In genomic region chr13:106484084-106484754, GRCh38 we compare ENCODE assay signal across 23 cellular contexts. TPM values are rescaled to one million over a fixed set of nuclear protein-coding genes. Genes with fewer than 3 reads are reported as not detected.
DNase-seq lines count a peak whose midpoint lies in the region; ATAC-seq and TF ChIP-seq lines count a peak whose summit lies in the region.
"Had no signal": no experiment of that assay in that cellular context is flagged by ENCODE, and none has a peak within 500 bp of the region (broad histone marks: within the 10 kb centered on the region; RNA-seq: fewer than 3 reads in every experiment).

No MANE protein-coding gene starts in this region.

- no peak overlapping the region for H3K4me3 Mint-ChIP-seq in MCF 10A (ENCODE audit: unreplicated experiment)
- H3K4me3 Mint-ChIP-seq in activated naive CD4-positive, alpha-beta T cell treated with anti-CD3 and anti-CD28 coated beads, Interleukin-2, amount 10 ng/mL, durations not matched to agents 7 days and 5 days = no peak overlapping the region
- H3K4me3 Mint-ChIP-seq: activated T-helper 17 cell treated with anti-CD3 and anti-CD28 coated beads, Interleukin-2, amount 50 U/mL, for 72 hours; central memory CD8-positive, alpha-beta T cell had no signal

- H3K4me3 ChIP-seq in breast epithelium (peak overlapping the region in 2 of 3 donors; percentile 20 to 22), ovary (peak overlapping the region; percentile 19), uterus (peak overlapping the region in 1 of 2 donors; percentile 10)
- H3K4me3 ChIP-seq: suprapubic skin had no signal

- no peak overlapping the region for H3K27ac Mint-ChIP-seq in MCF 10A (ENCODE audit: low read depth, unreplicated experiment)
- no peak overlapping the region for H3K27ac Mint-ChIP-seq in activated naive CD4-positive, alpha-beta T cell treated with anti-CD3 and anti-CD28 coated beads, Interleukin-2, amount 10 ng/mL, durations not matched to agents 7 days and 5 days
- H3K27ac Mint-ChIP-seq: activated T-helper 17 cell treated with anti-CD3 and anti-CD28 coated beads, Interleukin-2, amount 50 U/mL, for 72 hours had no signal

- peaks cover 3% of the 10 kb centered on the region for H3K4me1 Mint-ChIP-seq in MCF 10A (ENCODE audit: insufficient read depth, unreplicated experiment)
- H3K4me1 Mint-ChIP-seq in activated naive CD4-positive, alpha-beta T cell treated with anti-CD3 and anti-CD28 coated beads, Interleukin-2, amount 10 ng/mL, durations not matched to agents 7 days and 5 days = no peaks in the 10 kb centered on the region
- H3K4me1 Mint-ChIP-seq: activated T-helper 17 cell treated with anti-CD3 and anti-CD28 coated beads, Interleukin-2, amount 50 U/mL, for 72 hours; central memory CD8-positive, alpha-beta T cell had no signal

- H3K9me3 ChIP-seq in breast epithelium = no peaks in the 10 kb centered on the region
- H3K9me3 ChIP-seq in ovary = no peaks in the 10 kb centered on the region
- H3K9me3 ChIP-seq in uterus = no peaks in the 10 kb centered on the region
- H3K9me3 ChIP-seq: BE2C, suprapubic skin had no signal

- no peaks in the 10 kb centered on the region for H3K36me3 ChIP-seq in breast epithelium
- H3K36me3 ChIP-seq in ovary = no peaks in the 10 kb centered on the region
- no peaks in the 10 kb centered on the region for H3K36me3 ChIP-seq in uterus
- H3K36me3 ChIP-seq: BE2C, suprapubic skin had no signal

- peaks cover 9% of the 10 kb centered on the region for H3K36me3 Mint-ChIP-seq in MCF 10A (ENCODE audit: insufficient read depth, unreplicated experiment)
- no peaks in the 10 kb centered on the region for H3K36me3 Mint-ChIP-seq in activated naive CD4-positive, alpha-beta T cell treated with anti-CD3 and anti-CD28 coated beads, Interleukin-2, amount 10 ng/mL, durations not matched to agents 7 days and 5 days

- BruUV-seq in MCF 10A (replicated peaks; lab: Mats Ljungman, UMichigan) = no TSS peak

- ATAC-seq in left cardiac atrium = peak; percentile 36 to 76
- ATAC-seq in HG03354 (IDR thresholded peaks at IDR 0.05; ENCODE audit: poor library complexity, severe bottlenecking, unreplicated experiment) = no peak
- ATAC-seq: activated T-helper 17 cell treated with anti-CD3 and anti-CD28 coated beads, Interleukin-2, amount 50 U/mL, for 72 hours had no signal

- WGBS in ovary, 3 donors = 20 to 25% (median 24%) methylated on average over 13 of the region's 13 CpGs

- POLR2A ChIA-PET in MCF 10A (lab: Yijun Ruan, JAX) = interaction anchor here (0.6 to 0.9 kb wide), 2 partner anchors 14 to 564 kb away, joined by 3 read pairs; no protein-coding TSS in a partner anchor

- H3K9me3 Mint-ChIP-seq in MCF 10A (ENCODE audit: unreplicated experiment) = no peaks in the 10 kb centered on the region
- H3K9me3 Mint-ChIP-seq in activated naive CD4-positive, alpha-beta T cell treated with anti-CD3 and anti-CD28 coated beads, Interleukin-2, amount 10 ng/mL, durations not matched to agents 7 days and 5 days = no peaks in the 10 kb centered on the region
- H3K9me3 Mint-ChIP-seq: activated T-helper 17 cell treated with anti-CD3 and anti-CD28 coated beads, Interleukin-2, amount 50 U/mL, for 72 hours had no signal

- intact Hi-C loops in breast epithelium (cut with DNase I; ENCODE audit: low total_unique reads) = no loop called here
- intact Hi-C loops in MCF 10A (cut with micrococcal nuclease) = no loop called here
- intact Hi-C loops in left cardiac atrium (cut with DNase I) = no loop called here
- intact Hi-C loops in ovary (cut with DNase I) = no loop called here
- intact Hi-C loops in uterus (cut with DNase I; ENCODE audit: low total_unique reads) = no loop called here

- TF ChIP-seq CTCF in breast epithelium (IDR thresholded peaks at IDR 0.05) = no peak
- TF ChIP-seq CTCF in MCF 10A (IDR thresholded peaks at IDR 0.05; ENCODE audit: unreplicated experiment) = no peak
- no peak for TF ChIP-seq CTCF in ovary (IDR thresholded peaks at IDR 0.05)
- TF ChIP-seq CTCF in uterus (IDR thresholded peaks at IDR 0.05) = no peak

- DNase-seq in breast epithelium (ENCODE audit: low spot score in 2 of 2) = no peak
- no peak for DNase-seq in MCF 10A (ENCODE audit: unreplicated experiment)
- no peak for DNase-seq in left cardiac atrium
- peak in 1 of 5 donors; percentile 21 for DNase-seq in ovary
- no peak for DNase-seq in uterus
- no peak for DNase-seq in activated T-cell treated with anti-CD3 and anti-CD28 coated beads for 4 hours
- no peak for DNase-seq in activated naive CD4-positive, alpha-beta T cell treated with anti-CD3 and anti-CD28 coated beads, Interleukin-2, amount 10 ng/mL, durations not matched to agents 7 days and 5 days
- DNase-seq: activated CD4-positive, CD25-positive, alpha-beta regulatory T cell; BE2C; Calu3; GOT3; NCI-H2081 treated with DMSO at 0.1 percent for 48 hours; NCI-H526 treated with DMSO at 0.1 percent for 48 hours; retina; SIG-M5; stimulated activated CD4-positive, alpha-beta T cell treated with anti-CD3 and anti-CD28 coated beads, Interleukin-2, amount 100 ng/mL, for 24 hours; T-helper 2 cell had no signal

- CTCF ChIA-PET in MCF 10A (lab: Yijun Ruan, JAX) = no interaction called here
- CTCF ChIA-PET in activated naive CD4-positive, alpha-beta T cell treated with anti-CD3 and anti-CD28 coated beads, Interleukin-2, amount 10 ng/mL, durations not matched to agents 7 days and 5 days (lab: Charles Lee) = no interaction called here

- no peak overlapping the region for H3K27ac ChIP-seq in breast epithelium
- no peak overlapping the region for H3K27ac ChIP-seq in ovary
- H3K27ac ChIP-seq in uterus = peak overlapping the region; percentile 62 to 75
- H3K27ac ChIP-seq: 22Rv1, HL-60, suprapubic skin had no signal

- H3K4me1 ChIP-seq in breast epithelium = no peaks in the 10 kb centered on the region
- no peaks in the 10 kb centered on the region for H3K4me1 ChIP-seq in ovary (ENCODE audit: insufficient read depth)
- H3K4me1 ChIP-seq in uterus = peaks cover 0 to 9% of the 10 kb centered on the region in 2 donors
- H3K4me1 ChIP-seq: BE2C had no signal

- no peaks in the 10 kb centered on the region for H3K27me3 Mint-ChIP-seq in MCF 10A (ENCODE audit: insufficient read depth, unreplicated experiment)
- peaks cover 34% of the 10 kb centered on the region for H3K27me3 Mint-ChIP-seq in activated naive CD4-positive, alpha-beta T cell treated with anti-CD3 and anti-CD28 coated beads, Interleukin-2, amount 10 ng/mL, durations not matched to agents 7 days and 5 days

- H3K27me3 ChIP-seq in breast epithelium (no peaks in the 10 kb centered on the region), ovary (no peaks in the 10 kb centered on the region), uterus (no peaks in the 10 kb centered on the region)
- H3K27me3 ChIP-seq: BE2C, suprapubic skin had no signal

- TF ChIP-seq EP300 in ovary (IDR thresholded peaks at IDR 0.05) = no peak

- TF ChIP-seq POLR2A in breast epithelium (IDR thresholded peaks at IDR 0.05) = no peak
- no peak for TF ChIP-seq POLR2A in ovary (IDR thresholded peaks at IDR 0.05)
- no peak for TF ChIP-seq POLR2A in uterus (IDR thresholded peaks at IDR 0.05)

RNA-seq across cellular contexts. Expression of gene EFNB2, which starts 51.2 kb away (rescaled TPM):
- total RNA-seq in breast epithelium = 10 to 100 TPM in 2 of 3 donors, 1 to 10 TPM in 1; 9.4 to 15.7 (median 15.2) TPM
- 40.4 and 45.7 TPM in 2 replicates for total RNA-seq in MCF 10A (2022)
- 10 to 100 TPM in 1 of 2 donors, 1 to 10 TPM in 1; 9.5 to 14.8 TPM for total RNA-seq in left cardiac atrium
- total RNA-seq in ovary = 10 to 100 TPM in 3 of 7 donors, 1 to 10 TPM in 4; 3.7 to 33.2 (median 8.7) TPM
- 10 to 100 TPM; 13.5 to 25.3 TPM for polyA plus RNA-seq in ovary
- 10 to 100 TPM in 3 of 4 donors, 1 to 10 TPM in 1; 8.8 to 65.3 (median 22.7) TPM for total RNA-seq in uterus

Comparison
In these comparisons a context has a peak if more than half of its experiments do, and no peak if none do; other contexts are left out.
1. H3K27ac ChIP-seq: peak in uterus (2 of 2); none in breast epithelium (0 of 2) and ovary (0 of 2).